In genomic region chr5:138649775-138650174, GRCh38 we compare ENCODE assay signal across 14 cellular contexts.
DNase-seq lines count a peak whose midpoint lies in the region; ATAC-seq and TF ChIP-seq lines count a peak whose summit lies in the region.
"Had no signal": no experiment of that assay in that cellular context is flagged by ENCODE, and none has a peak within 500 bp of the region (broad histone marks: within the 10 kb centered on the region; RNA-seq: fewer than 3 reads in every experiment).

No MANE protein-coding gene starts in this region.

- H3K4me1 Mint-ChIP-seq in glutamatergic neuron (ENCODE audit: low read depth, unreplicated experiment) = peaks cover 58% of the 10 kb centered on the region
- peaks cover 51% of the 10 kb centered on the region for H3K4me1 Mint-ChIP-seq in stimulated activated memory B cell treated with anti-CD40 and anti-IgM and Interleukin-4, amounts not matched to agents 10 μg/mL and 1 μg/mL and 100 μg/mL, for 72 hours

- H3K4me3 Mint-ChIP-seq in glutamatergic neuron (ENCODE audit: unreplicated experiment) = peak overlapping the region; percentile 14
- peak overlapping the region; percentile 11 for H3K4me3 Mint-ChIP-seq in stimulated activated memory B cell treated with anti-CD40 and anti-IgM and Interleukin-4, amounts not matched to agents 10 μg/mL and 1 μg/mL and 100 μg/mL, for 72 hours

- H3K27ac Mint-ChIP-seq in glutamatergic neuron (ENCODE audit: unreplicated experiment) = peak overlapping the region; percentile 69
- H3K27ac Mint-ChIP-seq in stimulated activated memory B cell treated with anti-CD40 and anti-IgM and Interleukin-4, amounts not matched to agents 10 μg/mL and 1 μg/mL and 100 μg/mL, for 72 hours = no peak overlapping the region
- H3K27ac Mint-ChIP-seq: CD14-positive monocyte had no signal

- H3K9me3 Mint-ChIP-seq in glutamatergic neuron (ENCODE audit: unreplicated experiment) = peaks cover 6% of the 10 kb centered on the region
- no peaks in the 10 kb centered on the region for H3K9me3 Mint-ChIP-seq in stimulated activated memory B cell treated with anti-CD40 and anti-IgM and Interleukin-4, amounts not matched to agents 10 μg/mL and 1 μg/mL and 100 μg/mL, for 72 hours
- H3K9me3 Mint-ChIP-seq: naive B cell had no signal

- no peak for TF ChIP-seq CTCF in glutamatergic neuron (IDR thresholded peaks at IDR 0.05; ENCODE audit: partially characterized antibody, unreplicated experiment)

- peaks cover 6% of the 10 kb centered on the region for H3K27me3 Mint-ChIP-seq in glutamatergic neuron (ENCODE audit: unreplicated experiment)
- peaks cover 52% of the 10 kb centered on the region for H3K27me3 Mint-ChIP-seq in stimulated activated memory B cell treated with anti-CD40 and anti-IgM and Interleukin-4, amounts not matched to agents 10 μg/mL and 1 μg/mL and 100 μg/mL, for 72 hours

- no peak for ATAC-seq in stimulated activated memory B cell treated with anti-CD40 and anti-IgM and Interleukin-4, amounts not matched to agents 10 μg/mL and 1 μg/mL and 100 μg/mL, for 72 hours
- ATAC-seq in HG02571 (IDR thresholded peaks at IDR 0.05; ENCODE audit: unreplicated experiment) = no peak
- ATAC-seq: lower lobe of right lung had no signal

- DNase-seq in DMS 273 (lab: John Stamatoyannopoulos, UW; ENCODE audit: unreplicated experiment) (peak; percentile 62), DMS 273 treated with DMSO at 0.1 percent for 48 hours (lab: John Stamatoyannopoulos, UW) (no peak), NCI-H526 (lab: John Stamatoyannopoulos, UW) (peak; percentile 40 to 81), glutamatergic neuron (no peak), middle frontal gyrus (ENCODE audit: extremely low spot score, low spot score) (no peak)
- no peak for DNase-seq in activated CD4-positive, alpha-beta T cell treated with anti-CD3 and anti-CD28 coated beads, Interleukin-2, amount 50 U/mL, for 1 hour
- DNase-seq: activated CD8-positive, alpha-beta memory T cell treated with anti-CD3 and anti-CD28 coated beads for 24 hours; DND-41; lower lobe of right lung; naive B cell; T-helper 1 cell had no signal

- no peaks in the 10 kb centered on the region for H3K36me3 Mint-ChIP-seq in glutamatergic neuron (ENCODE audit: unreplicated experiment)
- no peaks in the 10 kb centered on the region for H3K36me3 Mint-ChIP-seq in stimulated activated memory B cell treated with anti-CD40 and anti-IgM and Interleukin-4, amounts not matched to agents 10 μg/mL and 1 μg/mL and 100 μg/mL, for 72 hours
- H3K36me3 Mint-ChIP-seq: CD14-positive monocyte, naive B cell had no signal

Comparison
In these comparisons a context has a peak if more than half of its experiments do, and no peak if none do; other contexts are left out.
1. DNase-seq: peak in DMS 273 (single experiment) and NCI-H526 (2 of 2); none in DMS 273 treated with DMSO at 0.1 percent for 48 hours (single experiment), glutamatergic neuron (single experiment), middle frontal gyrus (single experiment) and activated CD4-positive, alpha-beta T cell treated with anti-CD3 and anti-CD28 coated beads, Interleukin-2, amount 50 U/mL, for 1 hour (single experiment).